ENCODE assay signal across 1 cellular context in the genomic region with DNA sequence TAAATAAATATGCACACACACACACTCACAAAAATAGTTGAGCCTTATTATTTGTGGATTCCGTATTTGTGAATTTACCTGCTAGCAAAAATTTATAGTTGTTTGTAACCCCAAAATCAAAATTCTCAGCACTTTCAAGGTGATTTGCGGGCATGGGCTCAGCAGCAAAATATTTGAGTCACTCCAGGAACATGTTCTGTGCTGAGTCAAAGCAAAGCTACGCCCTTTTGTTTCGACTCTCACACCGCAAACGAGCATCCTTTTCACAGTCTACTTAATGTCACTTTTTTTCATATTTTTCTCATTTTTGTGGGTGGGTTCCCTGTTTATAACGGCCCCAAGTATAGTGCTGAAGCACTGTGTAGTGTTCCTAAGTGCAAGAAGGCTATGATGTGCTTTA.
TF ChIP-seq lines count a peak whose summit lies in the region.

No MANE protein-coding gene starts in this region.

TF ChIP-seq in GM23338, 12 proteins besides CTCF, POLR2A, EP300 and RAD21 (continued from another document):
- TF ChIP-seq, protein P1, sequence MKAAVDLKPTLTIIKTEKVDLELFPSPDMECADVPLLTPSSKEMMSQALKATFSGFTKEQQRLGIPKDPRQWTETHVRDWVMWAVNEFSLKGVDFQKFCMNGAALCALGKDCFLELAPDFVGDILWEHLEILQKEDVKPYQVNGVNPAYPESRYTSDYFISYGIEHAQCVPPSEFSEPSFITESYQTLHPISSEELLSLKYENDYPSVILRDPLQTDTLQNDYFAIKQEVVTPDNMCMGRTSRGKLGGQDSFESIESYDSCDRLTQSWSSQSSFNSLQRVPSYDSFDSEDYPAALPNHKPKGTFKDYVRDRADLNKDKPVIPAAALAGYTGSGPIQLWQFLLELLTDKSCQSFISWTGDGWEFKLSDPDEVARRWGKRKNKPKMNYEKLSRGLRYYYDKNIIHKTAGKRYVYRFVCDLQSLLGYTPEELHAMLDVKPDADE (IDR thresholded peaks at IDR 0.05) = no peak
